ENCODE assay signal across 37 cellular contexts in genomic region chr5:161900981-161901380, GRCh38. TPM values are rescaled to one million over a fixed set of nuclear protein-coding genes. Genes with fewer than 3 reads are reported as not detected.
"Had no signal": no experiment of that assay in that cellular context is flagged by ENCODE, and none has a peak within 500 bp of the region (broad histone marks: within the 10 kb centered on the region; RNA-seq: fewer than 3 reads in every experiment).

No MANE protein-coding gene starts in this region.

- DNase-seq: Karpas-422, Kasumi-1, MG63, MM.1S, MV-4-11, NCI-H1048, NCI-H1092, NCI-H1092 treated with DMSO at 0.1 percent for 48 hours, NCI-H1105, NCI-H1105 treated with DMSO at 0.1 percent for 48 hours, NCI-H1417, NCI-H1417 treated with DMSO at 0.1 percent for 48 hours, NCI-H1436, NCI-H1436 treated with DMSO at 0.1 percent for 48 hours, NCI-H146, NCI-H1694, NCI-H1694 treated with DMSO at 0.1 percent for 48 hours, NCI-H187, NCI-H187 treated with DMSO at 0.1 percent for 48 hours, NCI-H2029, NCI-H2029 treated with DMSO at 0.1 percent for 48 hours, NCI-H2081, NCI-H2081 treated with DMSO at 0.1 percent for 48 hours, NCI-H2107, NCI-H2171, NCI-H2171 treated with DMSO at 0.1 percent for 48 hours, NCI-H2227 treated with DMSO at 0.1 percent for 48 hours, NCI-H226, NCI-H345, NCI-H510A, NCI-H510A treated with DMSO at 0.1 percent for 48 hours, NCI-H524 treated with DMSO at 0.1 percent for 48 hours, NCI-H526 had no signal

RNA-seq across cellular contexts. Expression of gene GABRA1, which starts 53.1 kb away (rescaled TPM):
- total RNA-seq: LHCN-M2, M059J, MCF 10A, NCI-H460 had no signal
